In genomic region chr10:5034588-5034987, GRCh38 we compare ENCODE assay signal across 1 cellular context.
TF ChIP-seq lines count a peak whose summit lies in the region.

No MANE protein-coding gene starts in this region.

TF ChIP-seq in WTC11, 78 proteins besides CTCF, POLR2A, EP300 and RAD21 (continued from another document):
- TF ChIP-seq HMGXB4 (CRISPR knock-in tag; IDR thresholded peaks at IDR 0.05): no peak
- no peak for TF ChIP-seq SMAD3 (CRISPR knock-in tag; IDR thresholded peaks at IDR 0.05; ENCODE audit: borderline replicate concordance)
- TF ChIP-seq TEAD1 (CRISPR knock-in tag; IDR thresholded peaks at IDR 0.05): no peak
- TF ChIP-seq ATF6 (CRISPR knock-in tag; IDR thresholded peaks at IDR 0.05): no peak
